In the genomic region with DNA sequence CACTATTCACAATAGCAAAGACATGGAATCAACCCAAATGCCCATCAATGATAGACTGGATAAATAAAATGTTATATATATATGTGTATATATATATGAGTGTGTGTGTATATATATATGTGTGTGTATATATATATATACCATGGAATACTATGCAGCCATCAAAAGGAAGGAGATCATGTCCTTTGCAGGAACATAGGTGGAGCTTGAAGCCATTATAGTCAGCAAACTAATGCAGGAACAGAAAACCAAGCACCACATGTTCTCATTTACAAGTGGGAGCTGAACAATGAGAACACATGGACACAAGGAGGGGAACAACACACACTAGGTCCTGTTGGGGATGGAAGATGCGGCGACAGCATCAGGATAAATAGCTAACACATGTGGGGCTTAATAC, we compare ENCODE assay signal across 3 cellular contexts. TPM values are rescaled to one million over a fixed set of nuclear protein-coding genes. Genes with fewer than 3 reads are reported as not detected.
"Had no signal": no experiment of that assay in that cellular context is flagged by ENCODE, and none has a peak within 500 bp of the region (broad histone marks: within the 10 kb centered on the region; RNA-seq: fewer than 3 reads in every experiment).

No MANE protein-coding gene starts in this region.

RNA-seq across cellular contexts. Expression of gene PRTFDC1, which starts 32.2 kb away (rescaled TPM):
- total RNA-seq: MCF 10A, OCI-LY7, RPMI7951 had no signal
